8 cellular contexts compared by ENCODE assay signal in the genomic region with DNA sequence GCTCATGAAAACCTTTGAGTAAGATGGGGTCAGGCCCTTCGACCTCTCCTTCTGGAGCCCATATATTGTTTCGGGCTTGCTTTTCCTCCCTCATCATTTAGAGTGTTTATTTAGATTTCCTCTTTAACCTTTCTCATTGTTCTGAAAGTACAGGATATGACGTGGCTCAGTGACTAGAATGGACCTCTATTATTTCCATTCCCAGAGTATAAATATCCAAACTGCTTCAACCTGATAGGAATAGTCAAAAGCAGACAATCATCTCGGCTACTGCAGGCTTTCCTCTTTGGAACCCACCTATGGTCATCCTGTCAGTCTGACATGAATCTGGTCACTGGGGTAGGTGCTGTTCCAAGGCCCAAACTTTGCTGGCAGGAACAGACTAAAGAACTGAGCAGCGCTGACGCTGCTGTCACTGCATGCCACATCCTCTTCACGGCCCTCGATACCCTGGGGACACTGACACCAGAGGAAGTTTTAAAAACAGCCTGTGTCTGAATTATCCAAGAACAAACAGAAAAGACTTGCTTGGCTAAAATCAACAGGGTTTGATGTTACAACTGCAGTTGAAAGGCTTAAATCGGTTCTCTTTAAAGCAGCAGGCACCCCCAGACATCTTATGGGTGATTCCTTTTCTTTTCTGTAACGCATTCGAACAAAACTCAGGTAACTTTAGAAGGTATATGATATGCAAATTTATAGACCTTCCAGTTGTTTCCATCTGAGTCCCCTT. TPM values are rescaled to one million over a fixed set of nuclear protein-coding genes. Genes with fewer than 3 reads are reported as not detected.
DNase-seq lines count a peak whose midpoint lies in the region; ATAC-seq, FAIRE-seq and TF ChIP-seq lines count a peak whose summit lies in the region.

No MANE protein-coding gene starts in this region.

- H3K9ac ChIP-seq in duodenal mucosa (ENCODE audit: low read depth in 1 of 2, low read length in 2 of 2) (peak overlapping the region in 1 of 2 donors; percentile 51), neuronal stem cell (ENCODE audit: low read depth, low read length, poor library complexity) (no peak overlapping the region)

- H3K4me3 ChIP-seq in AG10803 (ENCODE audit: low read length), result peak overlapping the region; percentile 5
- H3K4me3 ChIP-seq in duodenal mucosa (ENCODE audit: low read depth in 1 of 2, low read length in 2 of 2), result no peak overlapping the region
- H3K4me3 ChIP-seq in neuronal stem cell (ENCODE audit: low read length in 2 of 2), result no peak overlapping the region

- H3K23ac ChIP-seq in neuronal stem cell (ENCODE audit: low read depth, low read length, poor library complexity), result no peak overlapping the region

- intact Hi-C loops in activated CD4-positive, alpha-beta T cell treated with anti-CD3 and anti-CD28 coated beads for 36 hours (cut with DNase I, micrococcal nuclease), result loop anchor here in 1 of 2 experiments (1.0 kb wide), 1 partner anchor 20 kb away; no protein-coding TSS in a partner anchor

- H3K4me1 Mint-ChIP-seq in activated CD4-positive, alpha-beta T cell treated with anti-CD3 and anti-CD28 coated beads for 36 hours, result peaks cover 54% of the 10 kb centered on the region

- no peak for DNase-seq in AG10803 (ENCODE audit: low read depth)
- peak; percentile 69 for DNase-seq in activated CD4-positive, alpha-beta T cell treated with anti-CD3 and anti-CD28 coated beads for 36 hours
- DNase-seq in neuronal stem cell (ENCODE audit: low spot score), result no peak
- DNase-seq in urothelium cell line (ENCODE audit: low spot score), result no peak
- no peak for DNase-seq in D341Med (ENCODE audit: low spot score)

- peak overlapping the region; percentile 65 for H3K4me3 Mint-ChIP-seq in activated CD4-positive, alpha-beta T cell treated with anti-CD3 and anti-CD28 coated beads for 36 hours

- H3K14ac ChIP-seq in neuronal stem cell (ENCODE audit: low read length), result no peak overlapping the region

- no peaks in the 10 kb centered on the region for H3K36me3 ChIP-seq in duodenal mucosa (ENCODE audit: control insufficient read depth in 1 of 2, insufficient read depth in 2 of 2, low read length in 2 of 2)
- H3K36me3 ChIP-seq in neuronal stem cell (replicated peaks in 1 of 2; ENCODE audit: control insufficient read depth in 2 of 2, insufficient read depth in 2 of 2, low read length in 2 of 2), result no peaks in the 10 kb centered on the region

- POLR2A ChIA-PET in activated CD4-positive, alpha-beta T cell treated with anti-CD3 and anti-CD28 coated beads for 36 hours (lab: Charles Lee), result no interaction called here

- no peaks in the 10 kb centered on the region for H3K9me3 ChIP-seq in duodenal mucosa (ENCODE audit: control insufficient read depth in 1 of 2, low read length in 2 of 2)
- H3K9me3 ChIP-seq in neuronal stem cell (replicated peaks in 1 of 2; ENCODE audit: control insufficient read depth in 2 of 2, insufficient read depth in 1 of 2, low read depth in 1 of 2, low read length in 2 of 2), result no peaks in the 10 kb centered on the region

- peak; percentile 67 for ATAC-seq in HG03196 (IDR thresholded peaks at IDR 0.05; ENCODE audit: unreplicated experiment)
- ATAC-seq in activated CD4-positive, alpha-beta T cell treated with anti-CD3 and anti-CD28 coated beads for 36 hours, result peak; percentile 67

- H2BK120ac ChIP-seq in neuronal stem cell (ENCODE audit: low read depth, low read length), result no peak overlapping the region

- H2AFZ ChIP-seq in neuronal stem cell (ENCODE audit: low read length), result peak overlapping the region; percentile 43

- H2BK15ac ChIP-seq in neuronal stem cell (ENCODE audit: low read length), result no peak overlapping the region

- no peak overlapping the region for H2BK5ac ChIP-seq in neuronal stem cell (ENCODE audit: low read length)

- peaks cover under 1% of the 10 kb centered on the region for H3K36me3 Mint-ChIP-seq in activated CD4-positive, alpha-beta T cell treated with anti-CD3 and anti-CD28 coated beads for 36 hours (ENCODE audit: low read depth)

- H3K18ac ChIP-seq in neuronal stem cell (ENCODE audit: low read length), result no peak overlapping the region

- H3K4me1 ChIP-seq in duodenal mucosa (ENCODE audit: control insufficient read depth in 1 of 2, insufficient read depth in 2 of 2, low read length in 2 of 2) (peaks cover 23 to 31% of the 10 kb centered on the region in 2 donors), neuronal stem cell (ENCODE audit: control insufficient read depth in 2 of 2, insufficient read depth in 1 of 2, low read depth in 1 of 2, low read length in 2 of 2) (peaks cover 0 to 10% of the 10 kb centered on the region in 2 donors)

- H3K27ac ChIP-seq in duodenal mucosa (ENCODE audit: low read depth, low read length), result peak overlapping the region; percentile 60
- H3K27ac ChIP-seq in neuronal stem cell (replicated peaks; ENCODE audit: low read length), result no peak overlapping the region

- no peaks in the 10 kb centered on the region for H3K9me3 Mint-ChIP-seq in activated CD4-positive, alpha-beta T cell treated with anti-CD3 and anti-CD28 coated beads for 36 hours (ENCODE audit: low read depth)

- H3K27me3 ChIP-seq in duodenal mucosa (ENCODE audit: control insufficient read depth in 1 of 2, insufficient read depth in 2 of 2, low read length in 2 of 2) (no peaks in the 10 kb centered on the region), neuronal stem cell (ENCODE audit: control insufficient read depth in 3 of 3, insufficient read depth in 3 of 3, low read depth in 1 of 3, low read length in 3 of 3) (peaks cover 0 to 2% (median 0%) of the 10 kb centered on the region in 3 experiments)

- H2AK5ac ChIP-seq in neuronal stem cell (ENCODE audit: low read depth, low read length), result no peak overlapping the region

- no peaks in the 10 kb centered on the region for H3K27me3 Mint-ChIP-seq in activated CD4-positive, alpha-beta T cell treated with anti-CD3 and anti-CD28 coated beads for 36 hours

- no peak overlapping the region for H3K4ac ChIP-seq in neuronal stem cell (ENCODE audit: low read length)

- no peak for FAIRE-seq in urothelium cell line (lab: Jason Lieb, UNC)

- CTCF ChIA-PET in activated CD4-positive, alpha-beta T cell treated with anti-CD3 and anti-CD28 coated beads for 36 hours (lab: Charles Lee), result interaction anchor here (0.7 to 1.2 kb wide), 4 partner anchors 9 to 271 kb away, joined by 3 read pairs; no protein-coding TSS in a partner anchor

- H3K27ac Mint-ChIP-seq in activated CD4-positive, alpha-beta T cell treated with anti-CD3 and anti-CD28 coated beads for 36 hours, result peak overlapping the region; percentile 97

- no peaks in the 10 kb centered on the region for H3K79me1 ChIP-seq in neuronal stem cell (ENCODE audit: low read depth, low read length)

- WGBS in neuronal stem cell (ENCODE audit: extremely low coverage in 2 of 2, insufficient read length in 2 of 2, insufficient replicate concordance in 1 of 2), 2 donors, result no CpG with 5 or more reads among the region's 11 CpGs

- H4K91ac ChIP-seq in neuronal stem cell (ENCODE audit: low read depth, low read length, poor library complexity), result no peak overlapping the region

- no peak for TF ChIP-seq CTCF in AG10803 (conservative IDR thresholded peaks at IDR 0.05; ENCODE audit: low read length)

- no peak overlapping the region for H3K4me2 ChIP-seq in neuronal stem cell (ENCODE audit: insufficient read depth, low read length, poor library complexity, severe bottlenecking)

- no peak overlapping the region for H2BK12ac ChIP-seq in neuronal stem cell (ENCODE audit: low read length)

- TF ChIP-seq POLR2A in GM19099 (IDR thresholded peaks at IDR 0.05; ENCODE audit: extremely low read depth, insufficient read length, low read depth), result peak; percentile 34

- H4K8ac ChIP-seq in neuronal stem cell (ENCODE audit: low read depth, low read length), result no peak overlapping the region

RNA-seq across cellular contexts. Expression of gene DDX47, which starts 5.0 kb away (rescaled TPM):
- total RNA-seq in activated CD4-positive, alpha-beta T cell treated with anti-CD3 and anti-CD28 coated beads for 36 hours, result 10 to 100 TPM; 91.3 to 91.9 TPM
- polyA plus RNA-seq in neuronal stem cell (2013, experiment 1 of 2), result 48.2 TPM
- 46.3 TPM for polyA plus RNA-seq in neuronal stem cell (2013, experiment 2 of 2)

RNA-seq across cellular contexts. Expression of gene APOLD1, which starts 22.7 kb away (rescaled TPM):
- total RNA-seq in activated CD4-positive, alpha-beta T cell treated with anti-CD3 and anti-CD28 coated beads for 36 hours, result 1 to 10 TPM; 3.5 to 7.0 TPM
- polyA plus RNA-seq in neuronal stem cell (2013, experiment 1 of 2), result 4.6 TPM
- polyA plus RNA-seq in neuronal stem cell (2013, experiment 2 of 2), result 4.2 TPM
